Comparison of ENCODE assay signal across 9 cellular contexts in genomic region chrX:107742754-107743191, GRCh38. TPM values are rescaled to one million over a fixed set of nuclear protein-coding genes. Genes with fewer than 3 reads are reported as not detected.
A peak's percentile ranks its signal among the peaks of the same experiment; 100 is the strongest.
DNase-seq lines count a peak whose midpoint lies in the region; ATAC-seq, FAIRE-seq and TF ChIP-seq lines count a peak whose summit lies in the region.
"Had no signal": no experiment of that assay in that cellular context is flagged by ENCODE, and none has a peak within 500 bp of the region (broad histone marks: within the 10 kb centered on the region; RNA-seq: fewer than 3 reads in every experiment).

No MANE protein-coding gene starts in this region.

- intact Hi-C loops in kidney (cut with DNase I): no loop called here
- intact Hi-C loops in spleen (cut with DNase I; ENCODE audit: low total_unique reads): no loop called here

- no peak for FAIRE-seq in kidney (lab: Jason Lieb, UNC)

- H3K36me3 Mint-ChIP-seq in activated naive CD8-positive, alpha-beta T cell treated with anti-CD3 and anti-CD28 coated beads, Interleukin-2, amount 10 ng/mL, durations not matched to agents 7 days and 5 days: peaks cover 2% of the 10 kb centered on the region
- no peaks in the 10 kb centered on the region for H3K36me3 Mint-ChIP-seq in glutamatergic neuron (ENCODE audit: unreplicated experiment)

- H3K4me1 ChIP-seq in HUES6 (ENCODE audit: control insufficient read depth, insufficient read depth, low read length): peaks cover 41% of the 10 kb centered on the region
- H3K4me1 ChIP-seq in kidney (ENCODE audit: control insufficient read depth in 1 of 2, insufficient read depth in 1 of 2, low read depth in 1 of 2, low read length in 2 of 2): peaks cover 33 to 34% of the 10 kb centered on the region in 2 donors
- H3K4me1 ChIP-seq in spleen: peaks cover 0 to 28% (median 22%) of the 10 kb centered on the region in 6 donors

- peak overlapping the region; percentile 82 for H3K4me3 Mint-ChIP-seq in activated naive CD8-positive, alpha-beta T cell treated with anti-CD3 and anti-CD28 coated beads, Interleukin-2, amount 10 ng/mL, durations not matched to agents 7 days and 5 days
- H3K4me3 Mint-ChIP-seq in glutamatergic neuron (ENCODE audit: unreplicated experiment): no peak overlapping the region

- H3K27ac Mint-ChIP-seq in activated naive CD8-positive, alpha-beta T cell treated with anti-CD3 and anti-CD28 coated beads, Interleukin-2, amount 10 ng/mL, durations not matched to agents 7 days and 5 days: peak overlapping the region; percentile 100
- H3K27ac Mint-ChIP-seq in glutamatergic neuron (ENCODE audit: unreplicated experiment): no peak overlapping the region

- no peaks in the 10 kb centered on the region for H3K36me3 ChIP-seq in HUES6 (ENCODE audit: control insufficient read depth, insufficient read depth, low read length)
- no peaks in the 10 kb centered on the region for H3K36me3 ChIP-seq in kidney (ENCODE audit: control insufficient read depth in 1 of 2, insufficient read depth in 2 of 2, low read length in 2 of 2)
- no peaks in the 10 kb centered on the region for H3K36me3 ChIP-seq in spleen

- 52 to 91% (median 60%) methylated on average over 7 to 23 of the region's 23 CpGs for WGBS in spleen, 5 donors

- TF ChIP-seq CTCF in kidney (IDR thresholded peaks at IDR 0.05; ENCODE audit: borderline replicate concordance, extremely low read depth, insufficient read depth) (no peak), spleen (IDR thresholded peaks at IDR 0.05 in 8 of 11, conservative IDR thresholded peaks at IDR 0.05 in 3 of 11) (no peak), glutamatergic neuron (IDR thresholded peaks at IDR 0.05; ENCODE audit: partially characterized antibody, unreplicated experiment) (no peak)

- H3K4me3 ChIP-seq in HUES6 (ENCODE audit: low read depth, low read length) (peak overlapping the region; percentile 60), kidney (ENCODE audit: low read length in 2 of 2) (peak overlapping the region; percentile 15 to 45), spleen (peak overlapping the region in 2 of 8 donors; percentile 13 to 49)

- no peak for TF ChIP-seq POLR2A in spleen (IDR thresholded peaks at IDR 0.05)

- ATAC-seq in activated naive CD8-positive, alpha-beta T cell treated with anti-CD3 and anti-CD28 coated beads, Interleukin-2, amount 10 ng/mL, durations not matched to agents 7 days and 5 days (ENCODE audit: low read depth): no peak
- no peak for ATAC-seq in HG02840 (IDR thresholded peaks at IDR 0.05; ENCODE audit: low FRiP score, unreplicated experiment)

- DNase-seq in activated naive CD8-positive, alpha-beta T cell treated with anti-CD3 and anti-CD28 coated beads, Interleukin-2, amount 10 ng/mL, durations not matched to agents 7 days and 5 days: no peak
- DNase-seq in kidney: peak; percentile 80
- peak; percentile 83 for DNase-seq in spleen
- no peak for DNase-seq in glutamatergic neuron
- no peak for DNase-seq in H4 (ENCODE audit: low spot score)
- no peak for DNase-seq in NCI-H146 (lab: John Stamatoyannopoulos, UW)
- DNase-seq: NCI-H526 had no signal

- no peaks in the 10 kb centered on the region for H3K9me3 ChIP-seq in HUES6 (ENCODE audit: control insufficient read depth, insufficient read depth, low read depth, low read length)
- no peaks in the 10 kb centered on the region for H3K9me3 ChIP-seq in kidney (ENCODE audit: control insufficient read depth in 1 of 2, low read length in 2 of 2)
- H3K9me3 ChIP-seq in spleen: no peaks in the 10 kb centered on the region

- no peaks in the 10 kb centered on the region for H3K9me3 Mint-ChIP-seq in activated naive CD8-positive, alpha-beta T cell treated with anti-CD3 and anti-CD28 coated beads, Interleukin-2, amount 10 ng/mL, durations not matched to agents 7 days and 5 days
- no peaks in the 10 kb centered on the region for H3K9me3 Mint-ChIP-seq in glutamatergic neuron (ENCODE audit: unreplicated experiment)

- no peaks in the 10 kb centered on the region for H3K27me3 Mint-ChIP-seq in activated naive CD8-positive, alpha-beta T cell treated with anti-CD3 and anti-CD28 coated beads, Interleukin-2, amount 10 ng/mL, durations not matched to agents 7 days and 5 days
- peaks cover 1% of the 10 kb centered on the region for H3K27me3 Mint-ChIP-seq in glutamatergic neuron (ENCODE audit: unreplicated experiment)

- H3K27ac ChIP-seq in HUES6 (ENCODE audit: low read depth, low read length): no peak overlapping the region
- peak overlapping the region; percentile 66 to 92 for H3K27ac ChIP-seq in kidney (ENCODE audit: low read depth in 2 of 2, low read length in 2 of 2)
- peak overlapping the region in 7 of 8 donors; percentile 65 to 91 (median 82) for H3K27ac ChIP-seq in spleen

- POLR2A ChIA-PET in activated naive CD8-positive, alpha-beta T cell treated with anti-CD3 and anti-CD28 coated beads, Interleukin-2, amount 10 ng/mL, durations not matched to agents 7 days and 5 days (lab: Charles Lee): interaction anchor here (0.6 to 4.0 kb wide), 7 partner anchors 11 to 114 kb away, joined by 3 to 43 read pairs (median 6); partner anchors contain the start of genes PRPS1 and TSC22D3

- H3K9ac ChIP-seq in HUES6 (ENCODE audit: low read length) (no peak overlapping the region), kidney (ENCODE audit: low read length in 2 of 2) (peak overlapping the region; percentile 48 to 67)

- H3K27me3 ChIP-seq in HUES6 (ENCODE audit: control insufficient read depth, insufficient read depth, low read length) (peaks cover 81% of the 10 kb centered on the region), spleen (replicated peaks in 1 of 7) (peaks cover 0 to 9% (median 0%) of the 10 kb centered on the region in 7 donors)

- peaks cover 12% of the 10 kb centered on the region for H3K4me1 Mint-ChIP-seq in activated naive CD8-positive, alpha-beta T cell treated with anti-CD3 and anti-CD28 coated beads, Interleukin-2, amount 10 ng/mL, durations not matched to agents 7 days and 5 days
- H3K4me1 Mint-ChIP-seq in glutamatergic neuron (ENCODE audit: low read depth, unreplicated experiment): peaks cover 4% of the 10 kb centered on the region

RNA-seq across cellular contexts. Expression of gene TSC22D3, which starts 32.8 kb away (rescaled TPM):
- 100 to 1,000 TPM; 135 to 142 TPM for total RNA-seq in activated naive CD8-positive, alpha-beta T cell treated with anti-CD3 and anti-CD28 coated beads, Interleukin-2, amount 10 ng/mL, durations not matched to agents 7 days and 5 days
- total RNA-seq in kidney: 320 TPM
- polyA plus RNA-seq in kidney (ENCODE audit: insufficient read depth, low read depth, low replicate concordance): 160 TPM
- total RNA-seq in spleen: 100 to 1,000 TPM in 6 of 7 donors, 10 to 100 TPM in 1; 91.7 to 579 (median 316) TPM
- polyA plus RNA-seq in spleen: 100 to 1,000 TPM; 125 to 372 (median 195) TPM
- total RNA-seq in glutamatergic neuron (ENCODE audit: unreplicated experiment): 107 TPM
- 20.5 and 22.0 TPM in 2 replicates for total RNA-seq in H4 (2014; rRNA removed; shearing (Covaris generic))

RNA-seq across cellular contexts. Expression of gene NCBP2L, which starts 34.8 kb away (rescaled TPM):
- not detected for total RNA-seq in activated naive CD8-positive, alpha-beta T cell treated with anti-CD3 and anti-CD28 coated beads, Interleukin-2, amount 10 ng/mL, durations not matched to agents 7 days and 5 days
- total RNA-seq in kidney (not detected), spleen (not detected), glutamatergic neuron (ENCODE audit: unreplicated experiment) (not detected)
- polyA plus RNA-seq in kidney (ENCODE audit: insufficient read depth, low read depth, low replicate concordance) (not detected), spleen (under 1 TPM in 2 of 3 donors, not detected in 1; 0.03 to 0.06 TPM)
- total RNA-seq in H4 (2014; rRNA removed; shearing (Covaris generic)): not detected in 2 replicates

Comparison
In these comparisons a context has a peak if more than half of its experiments do, and no peak if none do; other contexts are left out.
1. DNase-seq: peak in kidney (single experiment) and spleen (single experiment); none in activated naive CD8-positive, alpha-beta T cell treated with anti-CD3 and anti-CD28 coated beads, Interleukin-2, amount 10 ng/mL, durations not matched to agents 7 days and 5 days (single experiment), glutamatergic neuron (single experiment), H4 (single experiment) and NCI-H146 (single experiment).